8 cellular contexts compared by ENCODE assay signal in genomic region chr2:60735496-60736250, GRCh38. TPM values are rescaled to one million over a fixed set of nuclear protein-coding genes. Genes with fewer than 3 reads are reported as not detected.
A peak's percentile ranks its signal among the peaks of the same experiment; 100 is the strongest.
DNase-seq lines count a peak whose midpoint lies in the region; ATAC-seq and TF ChIP-seq lines count a peak whose summit lies in the region.

No MANE protein-coding gene starts in this region.

- peaks cover 0 to 2% (median 0%) of the 10 kb centered on the region in 3 donors for H3K9me3 Mint-ChIP-seq in IgD-negative memory B cell

- no peaks in the 10 kb centered on the region for H3K27me3 ChIP-seq in right cardiac atrium (ENCODE audit: control insufficient read depth, insufficient read depth)

- H3K9me3 ChIP-seq in right cardiac atrium (ENCODE audit: control insufficient read depth, low read length): no peaks in the 10 kb centered on the region

- CTCF ChIA-PET in AG04449 (lab: Yijun Ruan, JAX): interaction anchor here (0.9 to 1.1 kb wide), 2 partner anchors 28 to 64 kb away, joined by 3 read pairs; no protein-coding TSS in a partner anchor

- peak overlapping the region; percentile 66 to 95 (median 82) for H3K4me3 Mint-ChIP-seq in IgD-negative memory B cell

- H3K36me3 Mint-ChIP-seq in IgD-negative memory B cell: no peaks in the 10 kb centered on the region

- no peak overlapping the region for H3K27ac ChIP-seq in right cardiac atrium (ENCODE audit: low read length)
- no peak overlapping the region for H3K27ac ChIP-seq in skin epidermis

- TF ChIP-seq CTCF in AG04449 (IDR thresholded peaks at IDR 0.05; ENCODE audit: insufficient read depth, low read length, missing control alignments): no peak

- intact Hi-C loops in right cardiac atrium (cut with DNase I): no loop called here

- H3K27me3 Mint-ChIP-seq in IgD-negative memory B cell: peaks cover 16% of the 10 kb centered on the region

- H3K4me1 Mint-ChIP-seq in IgD-negative memory B cell: peaks cover 3 to 5% (median 5%) of the 10 kb centered on the region in 3 donors

- DNase-seq in AG04449 (ENCODE audit: low read depth, low spot score) (no peak), activated gamma-delta T cell (lab: John Stamatoyannopoulos, UW) (peak; percentile 9), right cardiac atrium (peak in 1 of 3 donors; percentile 60), inferior parietal cortex (ENCODE audit: extremely low spot score) (no peak)

- POLR2A ChIA-PET in AG04449 (lab: Yijun Ruan, JAX): no interaction called here

- H3K4me3 ChIP-seq in AG04449 (ENCODE audit: low read depth, low read length): peak overlapping the region; percentile 36
- H3K4me3 ChIP-seq in right cardiac atrium (ENCODE audit: low read length): peak overlapping the region; percentile 41
- H3K4me3 ChIP-seq in skin epidermis: peak overlapping the region in 6 of 7 experiments; percentile 13 to 46 (median 26)

- H3K27ac Mint-ChIP-seq in IgD-negative memory B cell: no peak overlapping the region

- H3K4me1 ChIP-seq in right cardiac atrium (ENCODE audit: control insufficient read depth, insufficient read depth, low read length): no peaks in the 10 kb centered on the region

- 2% methylated on average over 46 of the region's 46 CpGs for WGBS in right cardiac atrium

- ATAC-seq in right cardiac atrium (peak; percentile 37 to 50), HG03175 (IDR thresholded peaks at IDR 0.05; ENCODE audit: unreplicated experiment) (no peak), GM18907 (IDR thresholded peaks at IDR 0.05; ENCODE audit: unreplicated experiment) (no peak)

RNA-seq across cellular contexts. Expression of gene PAPOLG, which starts 20.4 kb away (rescaled TPM):
- polyA plus RNA-seq in IgD-negative memory B cell (16.8 TPM), right cardiac atrium (4.5 TPM)
- total RNA-seq in right cardiac atrium: 1 to 10 TPM; 8.3 to 9.6 (median 9.2) TPM

Comparison
In these comparisons a context has a peak if more than half of its experiments do, and no peak if none do; other contexts are left out.
1. ATAC-seq: peak in right cardiac atrium (2 of 2); none in HG03175 (single experiment) and GM18907 (single experiment).
2. Peak in every context shown above with its lines, with median percentiles within 50 percentile points of each other: H3K4me3 ChIP-seq.